ENCODE assay signal across 18 cellular contexts in the genomic region with DNA sequence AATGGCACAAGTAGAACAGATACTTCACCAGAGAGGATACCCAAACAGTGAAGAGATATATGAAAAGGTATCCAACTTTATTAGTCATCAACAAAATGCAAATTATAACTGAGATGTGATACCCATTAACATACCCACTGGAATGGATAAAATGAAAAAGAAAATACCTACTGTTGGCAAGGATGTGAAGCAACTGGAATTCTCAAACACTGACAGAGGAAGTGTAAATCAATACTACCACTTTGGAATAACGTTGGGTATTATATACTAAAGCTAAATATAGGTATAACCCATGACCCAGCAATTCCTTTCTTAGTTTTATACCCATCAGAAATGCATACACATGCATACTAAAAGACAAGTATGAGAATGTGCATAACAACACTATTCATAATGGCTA.
"Had no signal": no experiment of that assay in that cellular context is flagged by ENCODE, and none has a peak within 500 bp of the region (broad histone marks: within the 10 kb centered on the region; RNA-seq: fewer than 3 reads in every experiment).

No MANE protein-coding gene starts in this region.

- FAIRE-seq: endometrium, keratinocyte had no signal

- H3K36me3 ChIP-seq: left lung, lower lobe of right lung, neutrophil, tibial nerve had no signal

- DNase-seq: central memory CD4-positive, alpha-beta T cell; effector memory CD4-positive, alpha-beta T cell; foreskin fibroblast; immature natural killer cell; left lung; lower lobe of right lung; naive B cell; right cardiac atrium; stimulated activated CD4-positive, alpha-beta T cell treated with anti-CD3 and anti-CD28 coated beads, Interleukin-2, amount 100 ng/mL, for 24 hours; stimulated activated CD4-positive, alpha-beta T cell treated with anti-CD3 and anti-CD28 coated beads, Interleukin-4, amount 100 ng/mL, for 4 hours; stimulated activated naive B cell treated with anti-CD40 and anti-IgM and Interleukin-4, amounts not matched to agents 10 μg/mL and 1 μg/mL and 100 μg/mL, for 72 hours; stimulated activated naive CD8-positive, alpha-beta T cell treated with anti-CD3 and anti-CD28 coated beads, Interleukin-15, amount 100 ng/mL, for 72 hours; testis had no signal

- H3K27me3 ChIP-seq: left lung, neutrophil, testis, tibial nerve had no signal

- ATAC-seq: esophagus mucosa; left lung; lower lobe of right lung; right cardiac atrium; stimulated activated naive CD8-positive, alpha-beta T cell treated with anti-CD3 and anti-CD28 coated beads, Interleukin-15, amount 100 ng/mL, for 72 hours had no signal

- H3K4me3 ChIP-seq: left lung, lower lobe of right lung, testis, tibial nerve had no signal

- H3K9me3 ChIP-seq: left lung, lower lobe of right lung, neutrophil, testis, tibial nerve had no signal

- H3K27ac ChIP-seq: left lung, lower lobe of right lung, neutrophil, tibial nerve had no signal
